16 cellular contexts compared by ENCODE assay signal in the genomic region with DNA sequence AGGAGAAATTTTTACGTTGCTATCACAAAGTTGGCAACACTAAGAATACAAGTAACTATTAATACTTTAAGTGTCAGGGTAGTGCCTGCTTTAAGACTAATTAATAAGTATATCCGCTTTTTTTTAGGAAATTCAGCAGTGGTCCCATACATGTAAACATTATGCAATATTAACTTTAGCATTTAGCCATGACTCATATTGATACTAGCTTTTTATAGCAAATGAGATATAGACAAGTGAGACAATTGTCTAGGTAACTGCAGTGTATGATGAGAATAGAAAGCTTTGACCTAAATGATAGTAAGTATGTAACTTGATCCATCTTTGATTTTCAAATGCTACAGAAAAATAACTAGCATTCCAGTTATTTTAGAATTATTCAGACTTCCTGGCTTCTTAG. TPM values are rescaled to one million over a fixed set of nuclear protein-coding genes. Genes with fewer than 3 reads are reported as not detected.
DNase-seq lines count a peak whose midpoint lies in the region; ATAC-seq, FAIRE-seq and TF ChIP-seq lines count a peak whose summit lies in the region.
"Had no signal": no experiment of that assay in that cellular context is flagged by ENCODE, and none has a peak within 500 bp of the region (broad histone marks: within the 10 kb centered on the region; RNA-seq: fewer than 3 reads in every experiment).

No MANE protein-coding gene starts in this region.

- in situ Hi-C loops in GM12878 (cut with MboI), result no loop called here

- peak overlapping the region; percentile 3; the same call in 1 of the 2 replicates for H2AFZ ChIP-seq in GM12878 (ENCODE audit: control insufficient read depth, low read depth, low read length)
- H2AFZ ChIP-seq: PC-9 had no signal

- CTCF ChIA-PET in GM12878 (lab: Yijun Ruan, JAX), result interaction anchor here (1.0 kb wide), 1 partner anchor 8 kb away, joined by 3 read pairs; no protein-coding TSS in a partner anchor

- ATAC-seq in GM18519 (IDR thresholded peaks at IDR 0.05; ENCODE audit: low FRiP score, unreplicated experiment), result peak; percentile 70
- ATAC-seq in GM21529 (IDR thresholded peaks at IDR 0.05; ENCODE audit: unreplicated experiment), result peak; percentile 73
- peak; percentile 68 for ATAC-seq in HG03342 (IDR thresholded peaks at IDR 0.05; ENCODE audit: unreplicated experiment)
- ATAC-seq in GM12878, result peak; percentile 81
- ATAC-seq in omental fat pad (ENCODE audit: low FRiP score), result no peak
- ATAC-seq: mucosa of descending colon had no signal

- peak; percentile 56 for TF ChIP-seq EP300 in GM12878 (IDR thresholded peaks at IDR 0.05; ENCODE audit: borderline replicate concordance in 1 of 2, control insufficient read depth in 1 of 2, low read depth in 2 of 2, low read length in 2 of 2)

- 0% methylated on average over 2 of the region's 2 CpGs for WGBS in GM12878 (ENCODE audit: insufficient coverage, insufficient replicate concordance, low lambda C conversion rate, missing lambda C conversion rate)

- H3K27ac ChIP-seq in GM12878 (ENCODE audit: control insufficient read depth, insufficient read depth), result no peak overlapping the region
- H3K27ac ChIP-seq: PC-9 had no signal

- DNase-seq in GM12878 (ENCODE audit: low read depth, low spot score), result no peak
- no peak for DNase-seq in NCI-H2227 (lab: John Stamatoyannopoulos, UW; ENCODE audit: unreplicated experiment)
- DNase-seq in activated T-helper 1 cell treated with anti-CD3 and anti-CD28 coated beads, Interleukin-12 subunit alpha, Interleukin-12 subunit beta, Interleukin-2, Interleukin-4 antibody, amounts not matched to agents 30 ng/mL and 10 ng/mL and 1 ng/mL, durations not matched to agents 14 hours and 24 hours and 36 hours (ENCODE audit: low spot score), result no peak
- no peak for DNase-seq in omental fat pad (ENCODE audit: low spot score)
- no peak for DNase-seq in EL
- DNase-seq: activated CD4-positive, alpha-beta memory T cell treated with anti-CD3 and anti-CD28 coated beads, Interleukin-2, amount 10 ng/mL, durations not matched to agents 7 days and 5 days; activated naive CD4-positive, alpha-beta T cell treated with anti-CD3 and anti-CD28 coated beads, Interleukin-2, amount 50 U/mL, for 16 hours; cortex of kidney; mucosa of descending colon; NCI-H2081 treated with DMSO at 0.1 percent for 48 hours; PC-9 had no signal

- no peak overlapping the region for H3K27ac Mint-ChIP-seq in activated T-helper 1 cell treated with anti-CD3 and anti-CD28 coated beads, Interleukin-12 subunit alpha, Interleukin-12 subunit beta, Interleukin-2, Interleukin-4 antibody, amounts not matched to agents 30 ng/mL and 10 ng/mL and 1 ng/mL, durations not matched to agents 14 hours and 24 hours and 36 hours
- H3K27ac Mint-ChIP-seq: activated CD4-positive, alpha-beta memory T cell treated with anti-CD3 and anti-CD28 coated beads, Interleukin-2, amount 10 ng/mL, durations not matched to agents 7 days and 5 days; IgD-negative memory B cell; T-helper 2 cell treated with Interferon-gamma antibody and Interleukin-4, amounts not matched to agents 5 μg/mL and 100 μg/mL, for 36 hours had no signal

- no peak for TF ChIP-seq POLR2A in GM12878 (IDR thresholded peaks at IDR 0.05; ENCODE audit: low read depth, low read length)

- BruUV-seq in GM12878 (replicated peaks; lab: Mats Ljungman, UMichigan), result no TSS peak

- no peak overlapping the region for H3K4me3 ChIP-seq in GM12878
- H3K4me3 ChIP-seq: mucosa of descending colon, PC-9 had no signal

- no peaks in the 10 kb centered on the region for H3K27me3 Mint-ChIP-seq in activated T-helper 1 cell treated with anti-CD3 and anti-CD28 coated beads, Interleukin-12 subunit alpha, Interleukin-12 subunit beta, Interleukin-2, Interleukin-4 antibody, amounts not matched to agents 30 ng/mL and 10 ng/mL and 1 ng/mL, durations not matched to agents 14 hours and 24 hours and 36 hours (ENCODE audit: insufficient read depth)
- H3K27me3 Mint-ChIP-seq: activated CD4-positive, alpha-beta memory T cell treated with anti-CD3 and anti-CD28 coated beads, Interleukin-2, amount 10 ng/mL, durations not matched to agents 7 days and 5 days; IgD-negative memory B cell had no signal

- no peak overlapping the region for H3K4me2 ChIP-seq in GM12878 (ENCODE audit: control insufficient read depth, insufficient read depth)
- H3K4me2 ChIP-seq: PC-9 had no signal

- peaks cover 12% of the 10 kb centered on the region; the same call in 1 of the 2 replicates for H3K4me1 ChIP-seq in GM12878 (ENCODE audit: control insufficient read depth, insufficient read depth, low read length)

- no peaks in the 10 kb centered on the region for H4K20me1 ChIP-seq in GM12878 (ENCODE audit: control insufficient read depth, insufficient read depth)

- FAIRE-seq in GM12878 (lab: Jason Lieb, UNC), result peak; percentile 64

- peaks cover 5% of the 10 kb centered on the region; the same call in 2 of the 3 replicates for H3K9me3 ChIP-seq in GM12878 (replicated peaks; ENCODE audit: control insufficient read depth, insufficient read depth, low read length)
- H3K9me3 ChIP-seq: mucosa of descending colon had no signal

- POLR2A ChIA-PET in GM12878 (lab: Charles Lee), result interaction anchor here (1.0 kb wide), 2 partner anchors 8 to 13 kb away, joined by 3 read pairs; no protein-coding TSS in a partner anchor

- no peaks in the 10 kb centered on the region; a peak in 1 of 4 replicates for H3K36me3 ChIP-seq in GM12878 (ENCODE audit: control insufficient read depth in 2 of 2, insufficient read depth in 2 of 2, low read length in 1 of 2)

- H3K9ac ChIP-seq in GM12878 (ENCODE audit: control insufficient read depth, insufficient read depth, low read length), result no peak overlapping the region

- SMC1A ChIA-PET in GM12878 (lab: Charles Lee; ENCODE audit: uncharacterized antibody, unreplicated experiment), result interaction anchor here (0.8 to 9.9 kb wide), 8 partner anchors 12 to 110 kb away, joined by 3 to 83 read pairs (median 4); no protein-coding TSS in a partner anchor

- no peaks in the 10 kb centered on the region for H3K27me3 ChIP-seq in GM12878 (replicated peaks in 1 of 2; ENCODE audit: control insufficient read depth in 2 of 2, insufficient read depth in 2 of 2, low read length in 1 of 2)

- H3K4me3 Mint-ChIP-seq in activated T-helper 1 cell treated with anti-CD3 and anti-CD28 coated beads, Interleukin-12 subunit alpha, Interleukin-12 subunit beta, Interleukin-2, Interleukin-4 antibody, amounts not matched to agents 30 ng/mL and 10 ng/mL and 1 ng/mL, durations not matched to agents 14 hours and 24 hours and 36 hours, result no peak overlapping the region
- H3K4me3 Mint-ChIP-seq: activated CD4-positive, alpha-beta memory T cell treated with anti-CD3 and anti-CD28 coated beads, Interleukin-2, amount 10 ng/mL, durations not matched to agents 7 days and 5 days; T-helper 2 cell treated with Interferon-gamma antibody and Interleukin-4, amounts not matched to agents 5 μg/mL and 100 μg/mL, for 36 hours had no signal

- peaks cover 12% of the 10 kb centered on the region for H3K4me1 Mint-ChIP-seq in activated T-helper 1 cell treated with anti-CD3 and anti-CD28 coated beads, Interleukin-12 subunit alpha, Interleukin-12 subunit beta, Interleukin-2, Interleukin-4 antibody, amounts not matched to agents 30 ng/mL and 10 ng/mL and 1 ng/mL, durations not matched to agents 14 hours and 24 hours and 36 hours (ENCODE audit: low read depth)

- no peak for TF ChIP-seq RAD21 in GM12878 (IDR thresholded peaks at IDR 0.05; ENCODE audit: insufficient read depth, low read depth, low read length)

- TF ChIP-seq CTCF in GM12878 (IDR thresholded peaks at IDR 0.05 in 2 of 3, conservative IDR thresholded peaks at IDR 0.05 in 1 of 3; ENCODE audit: control insufficient read depth in 2 of 3, extremely low read depth in 1 of 3, insufficient read depth in 1 of 3, low read depth in 3 of 3, low read length in 3 of 3), result no peak
- TF ChIP-seq CTCF in omental fat pad (IDR thresholded peaks at IDR 0.05), result no peak

- intact Hi-C loops in GM12878 (cut with micrococcal nuclease; ENCODE audit: unreplicated experiment), result loop anchor here (2.0 kb wide), 1 partner anchor 16 kb away; no protein-coding TSS in a partner anchor
- intact Hi-C loops in activated T-helper 1 cell treated with anti-CD3 and anti-CD28 coated beads, Interleukin-12 subunit alpha, Interleukin-12 subunit beta, Interleukin-2, Interleukin-4 antibody, amounts not matched to agents 30 ng/mL and 10 ng/mL and 1 ng/mL, durations not matched to agents 14 hours and 24 hours and 36 hours (cut with micrococcal nuclease), result no loop called here

- no peaks in the 10 kb centered on the region for H3K36me3 Mint-ChIP-seq in activated T-helper 1 cell treated with anti-CD3 and anti-CD28 coated beads, Interleukin-12 subunit alpha, Interleukin-12 subunit beta, Interleukin-2, Interleukin-4 antibody, amounts not matched to agents 30 ng/mL and 10 ng/mL and 1 ng/mL, durations not matched to agents 14 hours and 24 hours and 36 hours (ENCODE audit: low read depth)

- RAD21 ChIA-PET in GM12878 (lab: Charles Lee; ENCODE audit: unreplicated experiment), result interaction anchor here (0.9 to 1.7 kb wide), 6 partner anchors 9 to 109 kb away, joined by 3 to 9 read pairs (median 4); a partner anchor contains a TSS

- H3K9me3 Mint-ChIP-seq in activated T-helper 1 cell treated with anti-CD3 and anti-CD28 coated beads, Interleukin-12 subunit alpha, Interleukin-12 subunit beta, Interleukin-2, Interleukin-4 antibody, amounts not matched to agents 30 ng/mL and 10 ng/mL and 1 ng/mL, durations not matched to agents 14 hours and 24 hours and 36 hours, result peaks cover 4% of the 10 kb centered on the region
- H3K9me3 Mint-ChIP-seq: T-helper 2 cell treated with Interferon-gamma antibody and Interleukin-4, amounts not matched to agents 5 μg/mL and 100 μg/mL, for 36 hours had no signal

- no peaks in the 10 kb centered on the region for H3K79me2 ChIP-seq in GM12878 (ENCODE audit: control insufficient read depth, insufficient read depth, low read length)

RNA-seq across cellular contexts. Expression of a gene that starts 27.4 kb away (rescaled TPM):
- total RNA-seq in GM12878 (2013; cell fraction: nucleolus; rRNA removed), result 46.3 and 46.4 TPM in 2 replicates
- total RNA-seq in GM12878 (2014; rRNA removed) (55.5 and 71.2 TPM in 2 replicates), GM12878 (2014; rRNA removed; fragmentation: Illumina TruSeq; extraction: Trizol) (75.0 and 76.5 TPM in 2 replicates), GM12878 (2021) (60.2 and 61.1 TPM in 2 replicates), omental fat pad (10 to 100 TPM; 16.1 to 24.6 (median 18.7) TPM)
- polyA plus RNA-seq in GM12878 (2011; ENCODE audit: low read depth), result 20.9 TPM
- polyA plus RNA-seq in GM12878 (2011; rRNA removed) (54.9 and 79.6 TPM in 2 replicates), GM12878 (2014; fragmentation: Illumina TruSeq; extraction: Trizol) (78.0 and 91.0 TPM in 2 replicates), GM12878 (2014; fragmentation: Nextera tagmentation; extraction: Ambion mirVana) (10 to 100 TPM; 26.5 to 32.1 TPM), GM12878 (2014; rRNA removed) (42.5 and 46.5 TPM in 2 replicates), GM12878 (2016; fragmentation: Nextera tagmentation; extraction: Ambion mirVana) (10 to 100 TPM; 59.1 to 63.8 TPM)
- polyA plus RNA-seq in GM12878 (2011; cell fraction: cytosol; rRNA removed), result 24.7 and 28.2 TPM in 2 replicates
- 32.3 and 35.6 TPM in 2 replicates for polyA plus RNA-seq in GM12878 (2011; cell fraction: nucleus; rRNA removed)
- 28.5 and 30.5 TPM in 2 replicates for polyA plus RNA-seq in GM12878 (2012)
- polyA minus RNA-seq in GM12878 (2011; rRNA and poly(A)+ RNA removed), result 28.8 and 33.4 TPM in 2 replicates
- 16.2 and 21.3 TPM in 2 replicates for polyA minus RNA-seq in GM12878 (2011; cell fraction: cytosol; rRNA and poly(A)+ RNA removed)
- polyA minus RNA-seq in GM12878 (2011; cell fraction: nucleus; rRNA and poly(A)+ RNA removed), result 20.3 and 28.8 TPM in 2 replicates
- 25.3 and 25.6 TPM in 2 replicates for total RNA-seq in activated T-helper 1 cell treated with anti-CD3 and anti-CD28 coated beads, Interleukin-12 subunit alpha, Interleukin-12 subunit beta, Interleukin-2, Interleukin-4 antibody, amounts not matched to agents 30 ng/mL and 10 ng/mL and 1 ng/mL, durations not matched to agents 14 hours and 24 hours and 36 hours
